In the genomic region with DNA sequence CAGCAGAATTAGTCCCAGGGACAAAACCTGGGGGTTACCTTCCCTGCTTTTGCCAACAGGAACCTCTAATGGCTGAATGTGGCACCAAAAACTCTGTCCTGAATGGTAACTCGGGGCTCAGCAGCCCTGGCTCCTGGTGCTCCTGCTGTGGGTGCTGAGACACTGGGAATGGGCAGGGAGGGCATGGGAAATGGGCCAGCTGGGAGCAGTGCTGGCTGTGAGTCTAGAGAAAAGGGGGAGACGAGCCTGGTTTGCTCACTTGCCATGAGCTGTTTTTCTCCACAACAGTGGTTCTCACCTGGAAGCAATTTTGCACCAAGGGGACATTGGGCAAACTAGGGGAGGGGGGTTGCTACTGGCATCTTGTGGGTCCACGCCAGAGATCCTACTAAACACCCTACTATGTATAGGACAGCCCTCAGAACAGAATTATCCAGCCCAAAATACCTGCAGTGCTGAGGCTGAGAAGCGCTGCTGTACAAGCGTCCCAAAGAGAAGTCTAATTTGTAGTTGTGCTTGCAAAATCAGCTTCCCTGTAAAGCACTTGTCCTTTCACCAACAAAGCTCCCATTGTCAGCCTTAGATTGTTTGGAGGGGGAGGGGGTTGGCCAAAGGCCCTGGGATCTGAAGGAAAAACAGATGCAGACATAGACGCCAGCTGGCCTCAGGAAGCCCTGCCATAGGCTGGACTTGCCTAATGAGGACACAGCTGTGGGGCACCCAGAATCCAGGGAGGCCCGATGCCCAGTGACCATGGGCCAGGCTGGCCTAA, we compare ENCODE assay signal across 1 cellular context.
TF ChIP-seq lines count a peak whose summit lies in the region.

No MANE protein-coding gene starts in this region.

TF ChIP-seq in HepG2, 621 proteins besides CTCF, POLR2A, EP300 and RAD21 (continues in another document):
- TF ChIP-seq ZNF205 (CRISPR knock-in tag; IDR thresholded peaks at IDR 0.05): no peak
- TF ChIP-seq SALL1 (CRISPR knock-in tag; IDR thresholded peaks at IDR 0.05): peak; percentile 53
- TF ChIP-seq, protein P1, sequence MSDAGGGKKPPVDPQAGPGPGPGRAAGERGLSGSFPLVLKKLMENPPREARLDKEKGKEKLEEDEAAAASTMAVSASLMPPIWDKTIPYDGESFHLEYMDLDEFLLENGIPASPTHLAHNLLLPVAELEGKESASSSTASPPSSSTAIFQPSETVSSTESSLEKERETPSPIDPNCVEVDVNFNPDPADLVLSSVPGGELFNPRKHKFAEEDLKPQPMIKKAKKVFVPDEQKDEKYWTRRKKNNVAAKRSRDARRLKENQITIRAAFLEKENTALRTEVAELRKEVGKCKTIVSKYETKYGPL (CRISPR knock-in tag; IDR thresholded peaks at IDR 0.05): no peak
- no peak; the same call in 1 of the 2 replicates for TF ChIP-seq ZMYM3 (CRISPR knock-in tag; IDR thresholded peaks at IDR 0.05)
- TF ChIP-seq NCOR1 (IDR thresholded peaks at IDR 0.05; ENCODE audit: borderline replicate concordance, low read length): peak; percentile 80; the same call in 1 of the 2 replicates
- no peak for TF ChIP-seq ZNF616 (CRISPR knock-in tag; IDR thresholded peaks at IDR 0.05; ENCODE audit: low read depth)
- peak; percentile 50 for TF ChIP-seq GATAD2A (CRISPR knock-in tag; IDR thresholded peaks at IDR 0.05)
- TF ChIP-seq, protein P2, sequence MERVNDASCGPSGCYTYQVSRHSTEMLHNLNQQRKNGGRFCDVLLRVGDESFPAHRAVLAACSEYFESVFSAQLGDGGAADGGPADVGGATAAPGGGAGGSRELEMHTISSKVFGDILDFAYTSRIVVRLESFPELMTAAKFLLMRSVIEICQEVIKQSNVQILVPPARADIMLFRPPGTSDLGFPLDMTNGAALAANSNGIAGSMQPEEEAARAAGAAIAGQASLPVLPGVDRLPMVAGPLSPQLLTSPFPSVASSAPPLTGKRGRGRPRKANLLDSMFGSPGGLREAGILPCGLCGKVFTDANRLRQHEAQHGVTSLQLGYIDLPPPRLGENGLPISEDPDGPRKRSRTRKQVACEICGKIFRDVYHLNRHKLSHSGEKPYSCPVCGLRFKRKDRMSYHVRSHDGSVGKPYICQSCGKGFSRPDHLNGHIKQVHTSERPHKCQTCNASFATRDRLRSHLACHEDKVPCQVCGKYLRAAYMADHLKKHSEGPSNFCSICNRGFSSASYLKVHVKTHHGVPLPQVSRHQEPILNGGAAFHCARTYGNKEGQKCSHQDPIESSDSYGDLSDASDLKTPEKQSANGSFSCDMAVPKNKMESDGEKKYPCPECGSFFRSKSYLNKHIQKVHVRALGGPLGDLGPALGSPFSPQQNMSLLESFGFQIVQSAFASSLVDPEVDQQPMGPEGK (CRISPR knock-in tag; IDR thresholded peaks at IDR 0.05): peak; percentile 53
- TF ChIP-seq, protein P3, sequence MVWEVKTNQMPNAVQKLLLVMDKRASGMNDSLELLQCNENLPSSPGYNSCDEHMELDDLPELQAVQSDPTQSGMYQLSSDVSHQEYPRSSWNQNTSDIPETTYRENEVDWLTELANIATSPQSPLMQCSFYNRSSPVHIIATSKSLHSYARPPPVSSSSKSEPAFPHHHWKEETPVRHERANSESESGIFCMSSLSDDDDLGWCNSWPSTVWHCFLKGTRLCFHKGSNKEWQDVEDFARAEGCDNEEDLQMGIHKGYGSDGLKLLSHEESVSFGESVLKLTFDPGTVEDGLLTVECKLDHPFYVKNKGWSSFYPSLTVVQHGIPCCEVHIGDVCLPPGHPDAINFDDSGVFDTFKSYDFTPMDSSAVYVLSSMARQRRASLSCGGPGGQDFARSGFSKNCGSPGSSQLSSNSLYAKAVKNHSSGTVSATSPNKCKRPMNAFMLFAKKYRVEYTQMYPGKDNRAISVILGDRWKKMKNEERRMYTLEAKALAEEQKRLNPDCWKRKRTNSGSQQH (CRISPR knock-in tag; IDR thresholded peaks at IDR 0.05; ENCODE audit: low read depth): no peak
- TF ChIP-seq, protein P4, sequence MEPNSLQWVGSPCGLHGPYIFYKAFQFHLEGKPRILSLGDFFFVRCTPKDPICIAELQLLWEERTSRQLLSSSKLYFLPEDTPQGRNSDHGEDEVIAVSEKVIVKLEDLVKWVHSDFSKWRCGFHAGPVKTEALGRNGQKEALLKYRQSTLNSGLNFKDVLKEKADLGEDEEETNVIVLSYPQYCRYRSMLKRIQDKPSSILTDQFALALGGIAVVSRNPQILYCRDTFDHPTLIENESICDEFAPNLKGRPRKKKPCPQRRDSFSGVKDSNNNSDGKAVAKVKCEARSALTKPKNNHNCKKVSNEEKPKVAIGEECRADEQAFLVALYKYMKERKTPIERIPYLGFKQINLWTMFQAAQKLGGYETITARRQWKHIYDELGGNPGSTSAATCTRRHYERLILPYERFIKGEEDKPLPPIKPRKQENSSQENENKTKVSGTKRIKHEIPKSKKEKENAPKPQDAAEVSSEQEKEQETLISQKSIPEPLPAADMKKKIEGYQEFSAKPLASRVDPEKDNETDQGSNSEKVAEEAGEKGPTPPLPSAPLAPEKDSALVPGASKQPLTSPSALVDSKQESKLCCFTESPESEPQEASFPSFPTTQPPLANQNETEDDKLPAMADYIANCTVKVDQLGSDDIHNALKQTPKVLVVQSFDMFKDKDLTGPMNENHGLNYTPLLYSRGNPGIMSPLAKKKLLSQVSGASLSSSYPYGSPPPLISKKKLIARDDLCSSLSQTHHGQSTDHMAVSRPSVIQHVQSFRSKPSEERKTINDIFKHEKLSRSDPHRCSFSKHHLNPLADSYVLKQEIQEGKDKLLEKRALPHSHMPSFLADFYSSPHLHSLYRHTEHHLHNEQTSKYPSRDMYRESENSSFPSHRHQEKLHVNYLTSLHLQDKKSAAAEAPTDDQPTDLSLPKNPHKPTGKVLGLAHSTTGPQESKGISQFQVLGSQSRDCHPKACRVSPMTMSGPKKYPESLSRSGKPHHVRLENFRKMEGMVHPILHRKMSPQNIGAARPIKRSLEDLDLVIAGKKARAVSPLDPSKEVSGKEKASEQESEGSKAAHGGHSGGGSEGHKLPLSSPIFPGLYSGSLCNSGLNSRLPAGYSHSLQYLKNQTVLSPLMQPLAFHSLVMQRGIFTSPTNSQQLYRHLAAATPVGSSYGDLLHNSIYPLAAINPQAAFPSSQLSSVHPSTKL (CRISPR knock-in tag; IDR thresholded peaks at IDR 0.05): peak; percentile 46
- no peak for TF ChIP-seq LCORL (IDR thresholded peaks at IDR 0.05)
- peak; percentile 78; the same call in 1 of the 2 replicates for TF ChIP-seq LCORL (CRISPR knock-in tag; IDR thresholded peaks at IDR 0.05)
- peak; percentile 33; the same call in 1 of the 2 replicates for TF ChIP-seq THRA (CRISPR knock-in tag; IDR thresholded peaks at IDR 0.05; ENCODE audit: borderline replicate concordance)
- TF ChIP-seq STAT5B (CRISPR knock-in tag; IDR thresholded peaks at IDR 0.05): no peak
- TF ChIP-seq CBX1 (IDR thresholded peaks at IDR 0.05; ENCODE audit: low read depth): no peak
- no peak for TF ChIP-seq ISX (CRISPR knock-in tag; conservative IDR thresholded peaks at IDR 0.05)
- no peak for TF ChIP-seq ELF4 (CRISPR knock-in tag; IDR thresholded peaks at IDR 0.05; ENCODE audit: borderline replicate concordance)
- TF ChIP-seq ZNF75D (CRISPR knock-in tag; IDR thresholded peaks at IDR 0.05; ENCODE audit: borderline replicate concordance): no peak
- TF ChIP-seq, protein P5, sequence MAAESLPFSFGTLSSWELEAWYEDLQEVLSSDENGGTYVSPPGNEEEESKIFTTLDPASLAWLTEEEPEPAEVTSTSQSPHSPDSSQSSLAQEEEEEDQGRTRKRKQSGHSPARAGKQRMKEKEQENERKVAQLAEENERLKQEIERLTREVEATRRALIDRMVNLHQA (CRISPR knock-in tag; IDR thresholded peaks at IDR 0.05): no peak
- no peak for TF ChIP-seq ZC3H13 (CRISPR knock-in tag; IDR thresholded peaks at IDR 0.05)
- TF ChIP-seq, protein P6, sequence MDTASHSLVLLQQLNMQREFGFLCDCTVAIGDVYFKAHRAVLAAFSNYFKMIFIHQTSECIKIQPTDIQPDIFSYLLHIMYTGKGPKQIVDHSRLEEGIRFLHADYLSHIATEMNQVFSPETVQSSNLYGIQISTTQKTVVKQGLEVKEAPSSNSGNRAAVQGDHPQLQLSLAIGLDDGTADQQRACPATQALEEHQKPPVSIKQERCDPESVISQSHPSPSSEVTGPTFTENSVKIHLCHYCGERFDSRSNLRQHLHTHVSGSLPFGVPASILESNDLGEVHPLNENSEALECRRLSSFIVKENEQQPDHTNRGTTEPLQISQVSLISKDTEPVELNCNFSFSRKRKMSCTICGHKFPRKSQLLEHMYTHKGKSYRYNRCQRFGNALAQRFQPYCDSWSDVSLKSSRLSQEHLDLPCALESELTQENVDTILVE (CRISPR knock-in tag; IDR thresholded peaks at IDR 0.05): peak; percentile 62; the same call in 1 of the 2 replicates
- no peak for TF ChIP-seq TBL1XR1 (IDR thresholded peaks at IDR 0.05; ENCODE audit: borderline replicate concordance, low read length, partially characterized antibody)
- no peak for TF ChIP-seq ZFP36 (IDR thresholded peaks at IDR 0.05; ENCODE audit: borderline replicate concordance, low read depth, low read length, partially characterized antibody)
- TF ChIP-seq SETDB1 (CRISPR knock-in tag; IDR thresholded peaks at IDR 0.05; ENCODE audit: borderline replicate concordance): no peak
- TF ChIP-seq NR2F2 (IDR thresholded peaks at IDR 0.05; ENCODE audit: borderline replicate concordance, low read depth): no peak
- TF ChIP-seq, protein P7, sequence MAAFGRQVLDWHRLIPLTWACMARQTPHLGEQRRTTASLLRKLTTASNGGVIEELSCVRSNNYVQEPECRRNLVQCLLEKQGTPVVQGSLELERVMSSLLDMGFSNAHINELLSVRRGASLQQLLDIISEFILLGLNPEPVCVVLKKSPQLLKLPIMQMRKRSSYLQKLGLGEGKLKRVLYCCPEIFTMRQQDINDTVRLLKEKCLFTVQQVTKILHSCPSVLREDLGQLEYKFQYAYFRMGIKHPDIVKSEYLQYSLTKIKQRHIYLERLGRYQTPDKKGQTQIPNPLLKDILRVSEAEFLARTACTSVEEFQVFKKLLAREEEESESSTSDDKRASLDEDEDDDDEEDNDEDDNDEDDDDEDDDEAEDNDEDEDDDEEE (CRISPR knock-in tag; IDR thresholded peaks at IDR 0.05): 0 out of 2 replicates have a peak, but pooled peaks have one; percentile 54
- peak; percentile 22; the same call in 1 of the 2 replicates for TF ChIP-seq CREM (IDR thresholded peaks at IDR 0.05)
- no peak for TF ChIP-seq CREM (CRISPR knock-in tag; IDR thresholded peaks at IDR 0.05)
- no peak for TF ChIP-seq GABPB1 (CRISPR knock-in tag; IDR thresholded peaks at IDR 0.05)
- TF ChIP-seq ZNF367 (CRISPR knock-in tag; IDR thresholded peaks at IDR 0.05; ENCODE audit: borderline replicate concordance): no peak
- no peak for TF ChIP-seq ONECUT2 (CRISPR knock-in tag; IDR thresholded peaks at IDR 0.05)
- TF ChIP-seq ZBTB14 (CRISPR knock-in tag; IDR thresholded peaks at IDR 0.05): no peak
- TF ChIP-seq, protein P8, sequence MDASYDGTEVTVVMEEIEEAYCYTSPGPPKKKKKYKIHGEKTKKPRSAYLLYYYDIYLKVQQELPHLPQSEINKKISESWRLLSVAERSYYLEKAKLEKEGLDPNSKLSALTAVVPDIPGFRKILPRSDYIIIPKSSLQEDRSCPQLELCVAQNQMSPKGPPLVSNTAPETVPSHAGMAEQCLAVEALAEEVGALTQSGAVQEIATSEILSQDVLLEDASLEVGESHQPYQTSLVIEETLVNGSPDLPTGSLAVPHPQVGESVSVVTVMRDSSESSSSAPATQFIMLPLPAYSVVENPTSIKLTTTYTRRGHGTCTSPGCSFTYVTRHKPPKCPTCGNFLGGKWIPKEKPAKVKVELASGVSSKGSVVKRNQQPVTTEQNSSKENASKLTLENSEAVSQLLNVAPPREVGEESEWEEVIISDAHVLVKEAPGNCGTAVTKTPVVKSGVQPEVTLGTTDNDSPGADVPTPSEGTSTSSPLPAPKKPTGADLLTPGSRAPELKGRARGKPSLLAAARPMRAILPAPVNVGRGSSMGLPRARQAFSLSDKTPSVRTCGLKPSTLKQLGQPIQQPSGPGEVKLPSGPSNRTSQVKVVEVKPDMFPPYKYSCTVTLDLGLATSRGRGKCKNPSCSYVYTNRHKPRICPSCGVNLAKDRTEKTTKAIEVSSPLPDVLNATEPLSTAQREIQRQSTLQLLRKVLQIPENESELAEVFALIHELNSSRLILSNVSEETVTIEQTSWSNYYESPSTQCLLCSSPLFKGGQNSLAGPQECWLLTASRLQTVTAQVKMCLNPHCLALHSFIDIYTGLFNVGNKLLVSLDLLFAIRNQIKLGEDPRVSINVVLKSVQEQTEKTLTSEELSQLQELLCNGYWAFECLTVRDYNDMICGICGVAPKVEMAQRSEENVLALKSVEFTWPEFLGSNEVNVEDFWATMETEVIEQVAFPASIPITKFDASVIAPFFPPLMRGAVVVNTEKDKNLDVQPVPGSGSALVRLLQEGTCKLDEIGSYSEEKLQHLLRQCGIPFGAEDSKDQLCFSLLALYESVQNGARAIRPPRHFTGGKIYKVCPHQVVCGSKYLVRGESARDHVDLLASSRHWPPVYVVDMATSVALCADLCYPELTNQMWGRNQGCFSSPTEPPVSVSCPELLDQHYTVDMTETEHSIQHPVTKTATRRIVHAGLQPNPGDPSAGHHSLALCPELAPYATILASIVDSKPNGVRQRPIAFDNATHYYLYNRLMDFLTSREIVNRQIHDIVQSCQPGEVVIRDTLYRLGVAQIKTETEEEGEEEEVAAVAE (CRISPR knock-in tag; IDR thresholded peaks at IDR 0.05; ENCODE audit: borderline replicate concordance): no peak
- TF ChIP-seq, protein P9, sequence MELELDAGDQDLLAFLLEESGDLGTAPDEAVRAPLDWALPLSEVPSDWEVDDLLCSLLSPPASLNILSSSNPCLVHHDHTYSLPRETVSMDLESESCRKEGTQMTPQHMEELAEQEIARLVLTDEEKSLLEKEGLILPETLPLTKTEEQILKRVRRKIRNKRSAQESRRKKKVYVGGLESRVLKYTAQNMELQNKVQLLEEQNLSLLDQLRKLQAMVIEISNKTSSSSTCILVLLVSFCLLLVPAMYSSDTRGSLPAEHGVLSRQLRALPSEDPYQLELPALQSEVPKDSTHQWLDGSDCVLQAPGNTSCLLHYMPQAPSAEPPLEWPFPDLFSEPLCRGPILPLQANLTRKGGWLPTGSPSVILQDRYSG (CRISPR knock-in tag; IDR thresholded peaks at IDR 0.05): no peak
- TF ChIP-seq ZNF652 (CRISPR knock-in tag; IDR thresholded peaks at IDR 0.05; ENCODE audit: borderline replicate concordance, low read depth): no peak
- no peak for TF ChIP-seq ZNF430 (CRISPR knock-in tag; IDR thresholded peaks at IDR 0.05)
